Comparison of ENCODE assay signal across 2 cellular contexts in the genomic region with DNA sequence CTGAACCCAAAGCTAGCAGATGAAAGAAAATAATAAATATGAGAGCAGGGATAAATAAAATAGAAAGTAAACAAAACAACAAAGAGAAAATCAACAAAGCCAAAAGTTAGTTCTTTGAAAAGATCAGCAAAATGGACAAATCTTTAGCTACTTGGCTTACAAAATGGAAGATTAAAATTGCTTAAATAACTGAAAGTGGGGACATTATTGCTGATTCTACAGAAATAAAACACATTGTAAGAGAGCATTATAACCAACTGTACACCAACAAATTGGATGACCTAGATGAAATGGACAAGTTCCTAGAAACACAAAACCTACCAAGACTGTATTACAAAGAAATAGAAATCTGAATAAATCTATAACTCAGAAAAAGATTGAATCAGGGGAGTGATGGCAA.
TF ChIP-seq lines count a peak whose summit lies in the region.

No MANE protein-coding gene starts in this region.

TF ChIP-seq in HepG2, 621 proteins besides CTCF, POLR2A, EP300 and RAD21 (continued from another document):
- no peak for TF ChIP-seq PHB2 (IDR thresholded peaks at IDR 0.05; ENCODE audit: partially characterized antibody)
TF ChIP-seq in HepG2: peak in this region for 2.

TF ChIP-seq in K562, 482 proteins besides CTCF, POLR2A, EP300 and RAD21 (continued from another document):
- TF ChIP-seq, protein P1, sequence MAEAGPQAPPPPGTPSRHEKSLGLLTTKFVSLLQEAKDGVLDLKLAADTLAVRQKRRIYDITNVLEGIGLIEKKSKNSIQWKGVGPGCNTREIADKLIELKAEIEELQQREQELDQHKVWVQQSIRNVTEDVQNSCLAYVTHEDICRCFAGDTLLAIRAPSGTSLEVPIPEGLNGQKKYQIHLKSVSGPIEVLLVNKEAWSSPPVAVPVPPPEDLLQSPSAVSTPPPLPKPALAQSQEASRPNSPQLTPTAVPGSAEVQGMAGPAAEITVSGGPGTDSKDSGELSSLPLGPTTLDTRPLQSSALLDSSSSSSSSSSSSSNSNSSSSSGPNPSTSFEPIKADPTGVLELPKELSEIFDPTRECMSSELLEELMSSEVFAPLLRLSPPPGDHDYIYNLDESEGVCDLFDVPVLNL (CRISPR knock-in tag; IDR thresholded peaks at IDR 0.05; ENCODE audit: low read depth), result no peak
- no peak for TF ChIP-seq ZNF133 (CRISPR knock-in tag; IDR thresholded peaks at IDR 0.05)
- TF ChIP-seq SMC3 (conservative IDR thresholded peaks at IDR 0.05; ENCODE audit: insufficient read depth, low read depth, low read length), result no peak
- TF ChIP-seq, protein P2, sequence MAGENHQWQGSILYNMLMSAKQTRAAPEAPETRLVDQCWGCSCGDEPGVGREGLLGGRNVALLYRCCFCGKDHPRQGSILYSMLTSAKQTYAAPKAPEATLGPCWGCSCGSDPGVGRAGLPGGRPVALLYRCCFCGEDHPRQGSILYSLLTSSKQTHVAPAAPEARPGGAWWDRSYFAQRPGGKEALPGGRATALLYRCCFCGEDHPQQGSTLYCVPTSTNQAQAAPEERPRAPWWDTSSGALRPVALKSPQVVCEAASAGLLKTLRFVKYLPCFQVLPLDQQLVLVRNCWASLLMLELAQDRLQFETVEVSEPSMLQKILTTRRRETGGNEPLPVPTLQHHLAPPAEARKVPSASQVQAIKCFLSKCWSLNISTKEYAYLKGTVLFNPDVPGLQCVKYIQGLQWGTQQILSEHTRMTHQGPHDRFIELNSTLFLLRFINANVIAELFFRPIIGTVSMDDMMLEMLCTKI (IDR thresholded peaks at IDR 0.05; ENCODE audit: partially characterized antibody), result no peak
- TF ChIP-seq C11orf30 (IDR thresholded peaks at IDR 0.05; ENCODE audit: low read depth), result 0 out of 2 replicates have a peak, but pooled peaks have one; percentile 20
- TF ChIP-seq ZNF316 (IDR thresholded peaks at IDR 0.05), result peak; percentile 56; the same call in 1 of the 2 replicates
- no peak for TF ChIP-seq ZFP30 (CRISPR knock-in tag; IDR thresholded peaks at IDR 0.05; ENCODE audit: borderline replicate concordance)
- TF ChIP-seq ZNF224 (CRISPR knock-in tag; IDR thresholded peaks at IDR 0.05), result no peak
- 0 out of 2 replicates have a peak, but pooled peaks have one; percentile 19 for TF ChIP-seq MAFG (tag; conservative IDR thresholded peaks at IDR 0.05)
- TF ChIP-seq FOXK2 (conservative IDR thresholded peaks at IDR 0.05 in 1 of 2, IDR thresholded peaks at IDR 0.05 in 1 of 2; ENCODE audit: low read depth in 2 of 2), result no peak
TF ChIP-seq in K562: peak in this region for 3.
